23 cellular contexts compared by ENCODE assay signal in the genomic region with DNA sequence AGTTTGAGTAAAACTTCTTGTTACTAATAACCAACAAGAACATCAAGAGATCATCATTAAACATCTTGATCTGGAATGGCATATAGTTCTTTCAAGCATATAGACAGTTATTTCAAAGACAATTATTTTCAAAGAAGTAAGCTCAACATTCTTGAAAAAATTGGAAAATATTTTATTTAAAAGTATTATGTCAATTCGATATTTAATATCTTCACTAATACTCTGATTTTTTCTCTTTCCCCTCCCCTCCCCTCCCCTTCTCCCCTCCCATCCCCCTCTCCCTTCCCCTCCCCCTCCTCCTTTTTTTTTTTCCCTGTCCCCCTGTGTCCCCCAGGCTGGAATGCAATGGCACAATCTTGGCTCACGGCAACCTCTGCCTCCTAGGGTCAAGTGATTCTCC.
"Had no signal": no experiment of that assay in that cellular context is flagged by ENCODE, and none has a peak within 500 bp of the region (broad histone marks: within the 10 kb centered on the region; RNA-seq: fewer than 3 reads in every experiment).

No MANE protein-coding gene starts in this region.

- H3K4me3 ChIP-seq: MG63, SJSA1 had no signal

- H3K4me3 Mint-ChIP-seq: IgD-negative memory B cell had no signal

- H3K9me3 Mint-ChIP-seq: IgD-negative memory B cell had no signal

- H3K27me3 ChIP-seq: MG63, SJSA1 had no signal

- H3K9ac ChIP-seq: SK-N-SH had no signal

- H3K9me3 ChIP-seq: MG63, SJSA1, SK-N-SH had no signal

- H3K27ac Mint-ChIP-seq: IgD-negative memory B cell had no signal

- FAIRE-seq: RCC 7860 had no signal

- DNase-seq: Karpas-422, KG1, MG63, NCI-H1092, NCI-H1105 treated with DMSO at 0.1 percent for 48 hours, NCI-H1417 treated with DMSO at 0.1 percent for 48 hours, NCI-H146, NCI-H1694 treated with DMSO at 0.1 percent for 48 hours, NCI-H1930, NCI-H2081, NCI-H2107, NCI-H2227 treated with DMSO at 0.1 percent for 48 hours, NCI-H524, NCI-H526 treated with DMSO at 0.1 percent for 48 hours, NCI-H774, Right ventricle myocardium superior, RPMI8226, SIG-M5, SK-N-SH, SW 1271 had no signal

- H3K4me1 ChIP-seq: SJSA1 had no signal

- H3K27ac ChIP-seq: SJSA1 had no signal

- H3K36me3 ChIP-seq: SJSA1 had no signal
